8 cellular contexts compared by ENCODE assay signal in the genomic region with DNA sequence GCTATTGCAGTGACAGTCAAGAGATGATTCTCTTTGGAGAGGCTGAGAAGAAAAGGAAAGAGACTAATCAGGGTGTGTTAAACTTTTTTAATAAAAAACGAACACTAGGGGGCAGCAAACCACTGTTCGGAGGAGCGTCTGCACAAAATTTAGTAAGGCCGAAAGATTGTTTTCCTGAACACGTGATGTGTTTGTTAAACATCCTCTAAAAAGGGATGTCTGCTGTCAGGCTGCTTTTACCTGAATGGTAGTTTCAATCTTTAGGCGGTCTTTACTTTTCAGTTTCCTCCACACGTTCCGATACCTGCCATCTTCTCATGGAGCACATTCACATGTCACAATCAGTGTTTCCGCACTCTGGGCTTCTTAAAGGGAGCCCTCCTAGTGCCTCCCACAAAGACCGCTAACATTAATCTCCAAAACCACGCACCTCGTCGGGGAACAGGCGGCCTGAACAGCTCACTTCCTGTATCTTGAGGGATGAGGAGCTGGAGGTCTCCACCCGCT.
DNase-seq lines count a peak whose midpoint lies in the region; ATAC-seq, FAIRE-seq and TF ChIP-seq lines count a peak whose summit lies in the region.

No MANE protein-coding gene starts in this region.

- H3K4me3 Mint-ChIP-seq in T-helper 17 cell: peak overlapping the region; percentile 84

- CTCF ChIA-PET in BJ (lab: Yijun Ruan, JAX): interaction anchor here (0.6 to 7.8 kb wide), 18 partner anchors 13 to 1163 kb away, joined by 3 to 96 read pairs (median 4); a partner anchor contains a TSS

- FAIRE-seq in GM19239 (lab: Jason Lieb, UNC): peak; percentile 88

- H3K9me3 ChIP-seq in T-helper 17 cell (ENCODE audit: control insufficient read depth, low read length, poor library complexity, severe bottlenecking) (no peaks in the 10 kb centered on the region), spleen (no peaks in the 10 kb centered on the region)

- POLR2A ChIA-PET in BJ (lab: Charles Lee): no interaction called here

- H3K27me3 ChIP-seq in BJ (ENCODE audit: control insufficient read depth, insufficient read depth, low read length): no peaks in the 10 kb centered on the region
- H3K27me3 ChIP-seq in spleen (replicated peaks in 1 of 7): no peaks in the 10 kb centered on the region

- intact Hi-C loops in spleen (cut with DNase I; ENCODE audit: low total_unique reads): loop anchor here (5.0 kb wide), 1 partner anchor 1163 kb away; a partner anchor contains a TSS

- H3K4me1 Mint-ChIP-seq in T-helper 17 cell: peaks cover 16% of the 10 kb centered on the region

- peak overlapping the region in 1 of 8 donors; percentile 40 for H3K27ac ChIP-seq in spleen

- DNase-seq in BJ (ENCODE audit: low read depth) (peak; percentile 26), GM19239 (ENCODE audit: insufficient read length, low spot score) (peak; percentile 13), NB4 (ENCODE audit: low read depth) (peak; percentile 75), T-helper 17 cell (peak in 1 of 3 donors; percentile 15), brain pericyte (ENCODE audit: low read depth, low spot score) (peak; percentile 50), inferior parietal cortex (ENCODE audit: extremely low spot score) (peak; percentile 77), spleen (no peak)

- H3K4me1 ChIP-seq in spleen: peaks cover 7 to 16% (median 14%) of the 10 kb centered on the region in 6 donors

- no peaks in the 10 kb centered on the region for H3K27me3 Mint-ChIP-seq in T-helper 17 cell

- H3K36me3 Mint-ChIP-seq in T-helper 17 cell (ENCODE audit: low read depth): no peaks in the 10 kb centered on the region

- 8 to 50% (median 10%) methylated on average over 15 of the region's 15 CpGs for WGBS in spleen, 5 donors

- H3K27ac Mint-ChIP-seq in T-helper 17 cell: peak overlapping the region; percentile 95

- H3K36me3 ChIP-seq in BJ (ENCODE audit: control insufficient read depth, insufficient read depth, low read length) (no peaks in the 10 kb centered on the region), spleen (no peaks in the 10 kb centered on the region)

- TF ChIP-seq POLR2A in NB4 (IDR thresholded peaks at IDR 0.05; ENCODE audit: extremely low read depth, insufficient read length) (no peak), spleen (IDR thresholded peaks at IDR 0.05) (no peak)

- peak; percentile 66 for ATAC-seq in T-helper 17 cell
- ATAC-seq in GM18517 (IDR thresholded peaks at IDR 0.05; ENCODE audit: unreplicated experiment): no peak

- TF ChIP-seq CTCF in BJ (IDR thresholded peaks at IDR 0.05; ENCODE audit: insufficient read depth, low read depth, low read length) (peak; percentile 53), NB4 (IDR thresholded peaks at IDR 0.05; ENCODE audit: low read depth, low read length) (peak; percentile 6), spleen (IDR thresholded peaks at IDR 0.05 in 8 of 11, conservative IDR thresholded peaks at IDR 0.05 in 3 of 11) (peak in 8 of 11 experiments; percentile 26 to 70 (median 48))

- H3K4me3 ChIP-seq in BJ (ENCODE audit: low read depth, low read length): no peak overlapping the region
- H3K4me3 ChIP-seq in NB4 (ENCODE audit: low read depth, low read length): no peak overlapping the region
- peak overlapping the region in 3 of 8 donors; percentile 4 to 59 (median 19) for H3K4me3 ChIP-seq in spleen
